ENCODE assay signal across 8 cellular contexts in the genomic region with DNA sequence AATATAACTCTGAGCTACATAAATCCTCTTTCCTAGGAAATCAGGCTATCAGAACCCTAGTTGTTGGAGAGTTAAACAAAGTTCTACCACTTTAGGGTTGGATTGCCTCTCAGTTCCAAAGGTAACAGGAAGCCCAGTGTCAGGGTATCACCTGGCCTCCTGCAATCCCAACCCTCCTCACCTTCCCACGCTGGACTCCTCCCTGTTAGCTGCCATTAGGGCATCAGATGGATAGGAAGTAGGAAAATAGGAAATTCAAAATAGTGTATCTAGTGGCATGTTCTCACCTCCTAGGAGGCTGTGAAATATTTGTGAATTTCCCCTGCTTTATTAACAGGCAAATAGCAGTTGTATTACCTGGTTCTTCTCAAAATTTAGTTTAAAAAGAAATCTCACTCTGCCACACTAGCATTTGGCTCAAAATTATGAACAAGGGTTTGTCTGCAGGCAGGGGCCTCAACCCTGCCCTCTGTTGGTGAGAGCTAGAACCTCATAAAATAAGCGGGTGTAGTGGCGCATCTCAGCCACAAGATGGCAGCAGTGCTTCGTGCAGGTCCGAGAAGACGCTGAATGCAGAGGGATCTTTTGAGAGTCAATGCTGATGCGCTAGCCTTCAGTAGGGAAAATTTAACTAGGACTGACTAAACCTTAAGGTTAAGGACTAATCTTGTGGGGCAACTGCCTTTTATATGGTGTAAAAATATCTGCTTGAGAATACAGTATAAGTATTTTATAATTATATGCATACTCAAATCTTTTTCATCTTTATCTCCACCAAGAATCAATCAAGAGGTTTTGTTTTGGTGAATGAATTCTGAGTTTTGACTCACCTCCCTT.
DNase-seq lines count a peak whose midpoint lies in the region; ATAC-seq, FAIRE-seq and TF ChIP-seq lines count a peak whose summit lies in the region.

No MANE protein-coding gene starts in this region.

- H3K4me3 ChIP-seq in GM12864 (ENCODE audit: low read depth, low read length) = no peak overlapping the region

- TF ChIP-seq CTCF in GM12864 (IDR thresholded peaks at IDR 0.05; ENCODE audit: low read depth, low read length, missing control alignments) = peak; percentile 100

- peak; percentile 53 for DNase-seq in GM12864 (ENCODE audit: low read depth)
- DNase-seq in NAMALWA (ENCODE audit: low spot score) = peak; percentile 86
- peak; percentile 77 for DNase-seq in SK-N-DZ (ENCODE audit: low spot score)
- peak; percentile 73 for DNase-seq in activated naive CD4-positive, alpha-beta T cell treated with Interleukin-2 at 50 U/mL for 16 hours
- peak; percentile 79 for DNase-seq in glomerular visceral epithelial cell (ENCODE audit: extremely low spot score)
- peak; percentile 86 for DNase-seq in pons (ENCODE audit: low spot score)
- DNase-seq in urothelium cell line (ENCODE audit: low spot score) = peak; percentile 77

- FAIRE-seq in urothelium cell line (lab: Jason Lieb, UNC) = no peak

- peak; percentile 78 for ATAC-seq in HG02571 (IDR thresholded peaks at IDR 0.05; ENCODE audit: unreplicated experiment)
